In genomic region chr5:38780950-38781349, GRCh38 we compare ENCODE assay signal across 10 cellular contexts.
DNase-seq lines count a peak whose midpoint lies in the region; ATAC-seq and TF ChIP-seq lines count a peak whose summit lies in the region.
"Had no signal": no experiment of that assay in that cellular context is flagged by ENCODE, and none has a peak within 500 bp of the region (broad histone marks: within the 10 kb centered on the region; RNA-seq: fewer than 3 reads in every experiment).

No MANE protein-coding gene starts in this region.

- H3K36me3 Mint-ChIP-seq in activated T-cell treated with anti-CD3 and anti-CD28 coated beads, Interleukin-2, amount 50 U/mL, for 24 hours (ENCODE audit: low read depth), result no peaks in the 10 kb centered on the region
- 0 out of 3 replicates have a peak, but pooled peaks cover 3% of the 10 kb centered on the region for H3K36me3 Mint-ChIP-seq in GM23338 (ENCODE audit: low read depth)
- H3K36me3 Mint-ChIP-seq: brain had no signal

- peak; percentile 64 for TF ChIP-seq CTCF in AG10803 (conservative IDR thresholded peaks at IDR 0.05; ENCODE audit: low read length)
- TF ChIP-seq CTCF in GM23338 (conservative IDR thresholded peaks at IDR 0.05; ENCODE audit: low read depth in 2 of 2), result no peak

- no peak overlapping the region for H3K4me2 ChIP-seq in GM23338

- peak; percentile 84 for DNase-seq in AG10803 (ENCODE audit: low read depth)
- peak; percentile 40 for DNase-seq in NCI-H2029 treated with DMSO at 0.1 percent for 48 hours (lab: John Stamatoyannopoulos, UW)
- peak; percentile 9 for DNase-seq in cerebellum (ENCODE audit: low spot score)
- peak; percentile 89 for DNase-seq in medulla oblongata (ENCODE audit: extremely low spot score)
- DNase-seq in activated gamma-delta T cell treated with Interleukin-2 at 50 U/mL for 16 hours, result no peak
- DNase-seq in activated T-cell treated with anti-CD3 and anti-CD28 coated beads, Interleukin-2, amount 50 U/mL, for 24 hours, result no peak
- no peak for DNase-seq in GM23338 (ENCODE audit: low spot score)
- no peak for DNase-seq in AML-193 (lab: John Stamatoyannopoulos, UW)

- no peak overlapping the region for H3K27ac ChIP-seq in GM23338 (ENCODE audit: low read depth)
- H3K27ac ChIP-seq: pancreas had no signal

- no peaks in the 10 kb centered on the region for H3K27me3 ChIP-seq in GM23338 (ENCODE audit: insufficient read depth)
- H3K27me3 ChIP-seq: pancreas had no signal

- no peaks in the 10 kb centered on the region for H3K4me1 ChIP-seq in GM23338 (ENCODE audit: insufficient read depth)

- no peaks in the 10 kb centered on the region for H3K79me2 ChIP-seq in GM23338 (replicated peaks; ENCODE audit: insufficient read depth)

- H3K36me3 ChIP-seq in GM23338 (ENCODE audit: insufficient read depth), result peaks cover 3% of the 10 kb centered on the region; the same call in 1 of the 2 replicates
- H3K36me3 ChIP-seq: pancreas had no signal

- H3F3A ChIP-seq in GM23338 (replicated peaks; ENCODE audit: low read depth), result no peaks in the 10 kb centered on the region

- H3K4me3 Mint-ChIP-seq in activated T-cell treated with anti-CD3 and anti-CD28 coated beads, Interleukin-2, amount 50 U/mL, for 24 hours, result no peak overlapping the region
- H3K4me3 Mint-ChIP-seq in GM23338, result no peak overlapping the region

- H2AFZ ChIP-seq in GM23338, result no peak overlapping the region

- peaks cover 4% of the 10 kb centered on the region; the same call in 1 of the 2 replicates for H3K9me2 ChIP-seq in GM23338 (ENCODE audit: insufficient read depth)

- no peak overlapping the region for H3K4me3 ChIP-seq in AG10803 (ENCODE audit: low read length)
- H3K4me3 ChIP-seq in GM23338, result no peak overlapping the region
- H3K4me3 ChIP-seq: pancreas had no signal

- no peaks in the 10 kb centered on the region for H3K4me1 Mint-ChIP-seq in activated T-cell treated with anti-CD3 and anti-CD28 coated beads, Interleukin-2, amount 50 U/mL, for 24 hours (ENCODE audit: low read depth)
- H3K4me1 Mint-ChIP-seq in GM23338, result no peaks in the 10 kb centered on the region

- H3K27me3 Mint-ChIP-seq in activated T-cell treated with anti-CD3 and anti-CD28 coated beads, Interleukin-2, amount 50 U/mL, for 24 hours, result peaks cover 23% of the 10 kb centered on the region
- H3K27me3 Mint-ChIP-seq in GM23338 (ENCODE audit: insufficient read depth, low read depth, poor library complexity), result no peaks in the 10 kb centered on the region

- no peak overlapping the region for H3K27ac Mint-ChIP-seq in activated T-cell treated with anti-CD3 and anti-CD28 coated beads, Interleukin-2, amount 50 U/mL, for 24 hours
- no peak overlapping the region for H3K27ac Mint-ChIP-seq in GM23338

- H4K20me1 ChIP-seq in GM23338 (replicated peaks; ENCODE audit: insufficient read depth), result no peaks in the 10 kb centered on the region

- ATAC-seq in GM23338, result no peak

- no peaks in the 10 kb centered on the region for H3K9me3 Mint-ChIP-seq in activated T-cell treated with anti-CD3 and anti-CD28 coated beads, Interleukin-2, amount 50 U/mL, for 24 hours
- peaks cover 4% of the 10 kb centered on the region; the same call in 2 of the 3 replicates for H3K9me3 Mint-ChIP-seq in GM23338

TF ChIP-seq in GM23338, 12 proteins besides CTCF, POLR2A, EP300 and RAD21:
- no peak for TF ChIP-seq ZNF114 (CRISPR knock-in tag; IDR thresholded peaks at IDR 0.05)
- TF ChIP-seq NANOG (IDR thresholded peaks at IDR 0.05; ENCODE audit: borderline replicate concordance), result no peak
- no peak for TF ChIP-seq ZNF462 (CRISPR knock-in tag; IDR thresholded peaks at IDR 0.05)
- no peak for TF ChIP-seq EZH2 (IDR thresholded peaks at IDR 0.05; ENCODE audit: low read depth, unreplicated experiment)
- no peak for TF ChIP-seq ZNF331 (CRISPR knock-in tag; IDR thresholded peaks at IDR 0.05; ENCODE audit: low read depth)
- no peak for TF ChIP-seq ETS1 (IDR thresholded peaks at IDR 0.05)
TF ChIP-seq in GM23338: peak in this region for 0.

Comparison
In these comparisons a context has a peak if more than half of its experiments do, and no peak if none do; other contexts are left out.
1. DNase-seq: peak in AG10803 (single experiment), NCI-H2029 treated with DMSO at 0.1 percent for 48 hours (single experiment), cerebellum (single experiment) and medulla oblongata (single experiment); none in activated gamma-delta T cell treated with Interleukin-2 at 50 U/mL for 16 hours (single experiment), activated T-cell treated with anti-CD3 and anti-CD28 coated beads, Interleukin-2, amount 50 U/mL, for 24 hours (single experiment), GM23338 (single experiment) and AML-193 (0 of 2).